Comparison of ENCODE assay signal across 6 cellular contexts in genomic region chr12:17151917-17152316, GRCh38.
"Had no signal": no experiment of that assay in that cellular context is flagged by ENCODE, and none has a peak within 500 bp of the region (broad histone marks: within the 10 kb centered on the region; RNA-seq: fewer than 3 reads in every experiment).

No MANE protein-coding gene starts in this region.

- H3K4me2 ChIP-seq: GM23338 had no signal

- H2AFZ ChIP-seq: GM23338 had no signal

- DNase-seq: H9, HCEC 1CT had no signal

- ATAC-seq: GM23338 had no signal

- H3K4me3 ChIP-seq: GM23338 had no signal

- FAIRE-seq: H1, H54, HTR-8/SVneo had no signal
